Comparison of ENCODE assay signal across 27 cellular contexts in genomic region chr20:2245637-2246036, GRCh38. TPM values are rescaled to one million over a fixed set of nuclear protein-coding genes. Genes with fewer than 3 reads are reported as not detected.
"Had no signal": no experiment of that assay in that cellular context is flagged by ENCODE, and none has a peak within 500 bp of the region (broad histone marks: within the 10 kb centered on the region; RNA-seq: fewer than 3 reads in every experiment).

No MANE protein-coding gene starts in this region.

- H3K4me1 Mint-ChIP-seq: natural killer cell had no signal

- H3K27ac ChIP-seq: coronary artery, heart left ventricle, left ventricle myocardium inferior, lower lobe of right lung, neutrophil, stomach, thoracic aorta, transverse colon had no signal

- DNase-seq: effector CD4-positive, alpha-beta T cell; heart left ventricle; hippocampal formation; left cardiac atrium; left ventricle myocardium inferior; lower lobe of right lung; natural killer cell; stimulated activated CD4-positive, alpha-beta T cell treated with anti-CD3 and anti-CD28 coated beads, Interleukin-2, amount 100 ng/mL, for 24 hours; stimulated activated CD4-positive, alpha-beta T cell treated with anti-CD3 and anti-CD28 coated beads, Interleukin-4, amount 100 ng/mL, for 4 hours; stimulated activated naive CD4-positive, alpha-beta T cell; stomach; substantia nigra; transverse colon had no signal

- H3K36me3 Mint-ChIP-seq: memory B cell, mesothelial cell of epicardium, natural killer cell had no signal

- H3K4me3 Mint-ChIP-seq: memory B cell, mesothelial cell of epicardium, natural killer cell had no signal

- H3K27ac Mint-ChIP-seq: memory B cell, mesothelial cell of epicardium, natural killer cell had no signal

- H3K9me3 Mint-ChIP-seq: memory B cell, mesothelial cell of epicardium, natural killer cell had no signal

- ATAC-seq: heart left ventricle, left cardiac atrium, lower lobe of right lung, natural killer cell, sciatic nerve had no signal

RNA-seq across cellular contexts. Expression of gene TGM3, which starts 50.2 kb away (rescaled TPM):
- total RNA-seq: chondrocyte, dermis microvascular lymphatic vessel endothelial cell, frontal cortex, glomerular endothelial cell, heart left ventricle, left cardiac atrium, left ventricle myocardium inferior, myocyte, natural killer cell, osteoblast, pulmonary artery endothelial cell, sciatic nerve, stomach, urinary bladder had no signal
